In the genomic region with DNA sequence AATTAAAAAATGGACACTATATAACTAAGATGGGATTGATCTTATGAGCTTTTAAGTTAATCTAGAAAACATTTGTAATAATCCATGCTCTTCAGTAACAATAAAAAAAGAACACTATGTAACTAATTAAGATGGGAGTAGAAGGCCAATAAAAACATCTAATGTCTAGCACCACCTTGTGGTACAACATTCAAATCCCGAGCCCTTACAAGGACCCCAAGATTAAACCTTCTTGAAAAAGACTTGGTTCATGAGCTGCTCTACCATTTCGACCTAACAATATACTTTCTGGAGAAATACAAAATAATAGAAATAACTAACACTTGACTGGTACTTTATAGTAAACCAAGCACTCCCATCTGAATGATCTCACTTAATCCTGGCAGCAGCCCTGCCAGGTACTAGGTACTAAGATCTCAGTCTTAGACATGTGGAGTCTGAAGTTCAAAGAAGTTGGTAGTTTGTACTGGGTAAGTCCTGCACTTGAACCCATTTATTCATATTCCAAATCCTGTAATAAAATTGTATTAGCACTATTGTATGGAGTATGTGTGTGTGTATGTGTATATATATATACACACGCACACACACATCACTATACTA, we compare ENCODE assay signal across 8 cellular contexts. TPM values are rescaled to one million over a fixed set of nuclear protein-coding genes. Genes with fewer than 3 reads are reported as not detected.
DNase-seq lines count a peak whose midpoint lies in the region; ATAC-seq and TF ChIP-seq lines count a peak whose summit lies in the region.

No MANE protein-coding gene starts in this region.

- no peaks in the 10 kb centered on the region for H3K9me3 ChIP-seq in OCI-LY7 (ENCODE audit: low read length)
- no peaks in the 10 kb centered on the region for H3K9me3 ChIP-seq in lower lobe of right lung

- CTCF ChIA-PET in OCI-LY7 (lab: Charles Lee; ENCODE audit: unreplicated experiment), result interaction anchor here (0.7 to 1.3 kb wide), 5 partner anchors 73 to 203 kb away, joined by 3 to 13 read pairs (median 4); a partner anchor contains a TSS

- H3K4me2 ChIP-seq in OCI-LY7 (ENCODE audit: low read length), result no peak overlapping the region

- peaks cover 11% of the 10 kb centered on the region for H3K4me1 Mint-ChIP-seq in activated naive CD8-positive, alpha-beta T cell treated with anti-CD3 and anti-CD28 coated beads, Interleukin-2, amount 50 U/mL, for 24 hours
- H3K4me1 Mint-ChIP-seq in activated naive CD8-positive, alpha-beta T cell treated with anti-CD3 and anti-CD28 coated beads for 36 hours, result peaks cover 3% of the 10 kb centered on the region

- no peak for DNase-seq in activated naive CD8-positive, alpha-beta T cell treated with anti-CD3 and anti-CD28 coated beads, Interleukin-2, amount 50 U/mL, for 24 hours
- DNase-seq in activated naive CD8-positive, alpha-beta T cell treated with anti-CD3 and anti-CD28 coated beads for 36 hours, result no peak
- DNase-seq in HL-60 (ENCODE audit: low read depth in 1 of 2, low spot score in 1 of 2) (peak; percentile 22 to 32), OCI-LY7 (ENCODE audit: low spot score) (peak; percentile 82), dermis blood vessel endothelial cell (peak; percentile 84), lower lobe of right lung (no peak)

- H3K4me3 Mint-ChIP-seq in activated naive CD8-positive, alpha-beta T cell treated with anti-CD3 and anti-CD28 coated beads, Interleukin-2, amount 50 U/mL, for 24 hours, result no peak overlapping the region
- no peak overlapping the region for H3K4me3 Mint-ChIP-seq in activated naive CD8-positive, alpha-beta T cell treated with anti-CD3 and anti-CD28 coated beads for 36 hours

- H3K4me3 ChIP-seq in HL-60 (replicated peaks; ENCODE audit: insufficient read depth, low read length), result no peak overlapping the region
- no peak overlapping the region for H3K4me3 ChIP-seq in OCI-LY7 (ENCODE audit: low read depth, low read length, poor library complexity, severe bottlenecking)
- H3K4me3 ChIP-seq in lower lobe of right lung, result no peak overlapping the region

- no peak overlapping the region for H3K27ac ChIP-seq in HL-60 (replicated peaks)
- no peak overlapping the region for H3K27ac ChIP-seq in OCI-LY7 (ENCODE audit: low read depth, low read length, poor library complexity, severe bottlenecking)
- H3K27ac ChIP-seq in lower lobe of right lung, result no peak overlapping the region

- H3K36me3 Mint-ChIP-seq in activated naive CD8-positive, alpha-beta T cell treated with anti-CD3 and anti-CD28 coated beads, Interleukin-2, amount 50 U/mL, for 24 hours (ENCODE audit: low read depth), result peaks cover 2% of the 10 kb centered on the region
- H3K36me3 Mint-ChIP-seq in activated naive CD8-positive, alpha-beta T cell treated with anti-CD3 and anti-CD28 coated beads for 36 hours, result no peaks in the 10 kb centered on the region

- H3K27me3 ChIP-seq in HL-60 (ENCODE audit: insufficient read depth, poor library complexity, severe bottlenecking) (no peaks in the 10 kb centered on the region), lower lobe of right lung (ENCODE audit: low read depth) (no peaks in the 10 kb centered on the region)

- intact Hi-C loops in OCI-LY7 (cut with micrococcal nuclease; ENCODE audit: unreplicated experiment), result loop anchor here (1.0 to 5.0 kb wide), 4 partner anchors 43 to 203 kb away; no protein-coding TSS in a partner anchor
- intact Hi-C loops in lower lobe of right lung (cut with DNase I), result no loop called here

- BruUV-seq in OCI-LY7 (replicated peaks; lab: Mats Ljungman, UMichigan), result no TSS peak

- peak; percentile 72 for ATAC-seq in activated naive CD8-positive, alpha-beta T cell treated with anti-CD3 and anti-CD28 coated beads, Interleukin-2, amount 50 U/mL, for 24 hours
- ATAC-seq in lower lobe of right lung (peak; percentile 59 to 73), GM21526 (IDR thresholded peaks at IDR 0.05; ENCODE audit: low FRiP score, unreplicated experiment) (no peak), GM21737 (IDR thresholded peaks at IDR 0.05; ENCODE audit: unreplicated experiment) (no peak)

- no peak overlapping the region for H3K27ac Mint-ChIP-seq in activated naive CD8-positive, alpha-beta T cell treated with anti-CD3 and anti-CD28 coated beads, Interleukin-2, amount 50 U/mL, for 24 hours
- H3K27ac Mint-ChIP-seq in activated naive CD8-positive, alpha-beta T cell treated with anti-CD3 and anti-CD28 coated beads for 36 hours, result no peak overlapping the region

- no peaks in the 10 kb centered on the region for H3K27me3 Mint-ChIP-seq in activated naive CD8-positive, alpha-beta T cell treated with anti-CD3 and anti-CD28 coated beads, Interleukin-2, amount 50 U/mL, for 24 hours
- H3K27me3 Mint-ChIP-seq in activated naive CD8-positive, alpha-beta T cell treated with anti-CD3 and anti-CD28 coated beads for 36 hours, result no peaks in the 10 kb centered on the region

- POLR2A ChIA-PET in OCI-LY7 (lab: Charles Lee), result interaction anchor here (0.8 to 1.5 kb wide), 7 partner anchors 22 to 301 kb away, joined by 3 to 6 read pairs (median 3); a partner anchor contains a TSS

- H3K4me1 ChIP-seq in OCI-LY7 (ENCODE audit: insufficient read depth, low read length, poor library complexity, severe bottlenecking) (no peaks in the 10 kb centered on the region), lower lobe of right lung (peaks cover 18% of the 10 kb centered on the region)

- H4K20me1 ChIP-seq in OCI-LY7 (ENCODE audit: insufficient read depth, low read length), result no peaks in the 10 kb centered on the region

- H3K9me3 Mint-ChIP-seq in activated naive CD8-positive, alpha-beta T cell treated with anti-CD3 and anti-CD28 coated beads, Interleukin-2, amount 50 U/mL, for 24 hours, result no peaks in the 10 kb centered on the region
- no peaks in the 10 kb centered on the region for H3K9me3 Mint-ChIP-seq in activated naive CD8-positive, alpha-beta T cell treated with anti-CD3 and anti-CD28 coated beads for 36 hours

- no peak overlapping the region for H2AFZ ChIP-seq in OCI-LY7 (ENCODE audit: low read length)

- peaks cover 15% of the 10 kb centered on the region for H3K36me3 ChIP-seq in OCI-LY7 (ENCODE audit: insufficient read depth, low read length)
- peaks cover 18% of the 10 kb centered on the region for H3K36me3 ChIP-seq in lower lobe of right lung

- no peaks in the 10 kb centered on the region for H3K9me2 ChIP-seq in OCI-LY7 (ENCODE audit: insufficient read depth, low read length)

- H3K79me2 ChIP-seq in OCI-LY7 (ENCODE audit: insufficient read depth, low read depth, low read length), result no peaks in the 10 kb centered on the region

- TF ChIP-seq CTCF in HL-60 (IDR thresholded peaks at IDR 0.05; ENCODE audit: insufficient read depth, low read length) (peak; percentile 14), OCI-LY7 (conservative IDR thresholded peaks at IDR 0.05; ENCODE audit: low read length) (peak; percentile 95), lower lobe of right lung (IDR thresholded peaks at IDR 0.05) (peak; percentile 66)

RNA-seq across cellular contexts. Expression of a gene that starts 21.8 kb away (rescaled TPM):
- 10 to 100 TPM; 21.9 to 26.7 TPM for total RNA-seq in activated naive CD8-positive, alpha-beta T cell treated with anti-CD3 and anti-CD28 coated beads for 36 hours
- 12.7 and 24.3 TPM in 2 replicates for total RNA-seq in OCI-LY7 (2014; rRNA removed; shearing (Covaris generic))
- total RNA-seq in OCI-LY7 (2022) (23.5 and 28.4 TPM in 2 replicates), dermis blood vessel endothelial cell (25.4 and 28.2 TPM in 2 replicates), lower lobe of right lung (18.1 TPM)

RNA-seq across cellular contexts. Expression of a gene that starts 21.8 kb away (rescaled TPM):
- 10 to 100 TPM; 24.6 to 24.9 TPM for total RNA-seq in activated naive CD8-positive, alpha-beta T cell treated with anti-CD3 and anti-CD28 coated beads for 36 hours
- 18.0 and 23.8 TPM in 2 replicates for total RNA-seq in OCI-LY7 (2014; rRNA removed; shearing (Covaris generic))
- total RNA-seq in OCI-LY7 (2022) (21.6 and 24.1 TPM in 2 replicates), dermis blood vessel endothelial cell (23.6 and 25.7 TPM in 2 replicates), lower lobe of right lung (25.6 TPM)

Comparison
In these comparisons a context has a peak if more than half of its experiments do, and no peak if none do; other contexts are left out.
1. ATAC-seq: peak in activated naive CD8-positive, alpha-beta T cell treated with anti-CD3 and anti-CD28 coated beads, Interleukin-2, amount 50 U/mL, for 24 hours (single experiment) and lower lobe of right lung (2 of 2); none in GM21526 (single experiment) and GM21737 (single experiment).
2. DNase-seq: peak in HL-60 (2 of 2), OCI-LY7 (single experiment) and dermis blood vessel endothelial cell (single experiment); none in activated naive CD8-positive, alpha-beta T cell treated with anti-CD3 and anti-CD28 coated beads, Interleukin-2, amount 50 U/mL, for 24 hours (single experiment), activated naive CD8-positive, alpha-beta T cell treated with anti-CD3 and anti-CD28 coated beads for 36 hours (single experiment) and lower lobe of right lung (single experiment).
3. CTCF ChIP-seq: peak in every context shown above with its lines; median percentile 95 in OCI-LY7; 66 in lower lobe of right lung; 14 in HL-60.